In genomic region chr12:1630827-1631591, GRCh38 we compare ENCODE assay signal across 10 cellular contexts. TPM values are rescaled to one million over a fixed set of nuclear protein-coding genes. Genes with fewer than 3 reads are reported as not detected.
DNase-seq lines count a peak whose midpoint lies in the region; ATAC-seq and TF ChIP-seq lines count a peak whose summit lies in the region.
"Had no signal": no experiment of that assay in that cellular context is flagged by ENCODE, and none has a peak within 500 bp of the region (broad histone marks: within the 10 kb centered on the region; RNA-seq: fewer than 3 reads in every experiment).

No MANE protein-coding gene starts in this region.

- no peak overlapping the region for H2BK5ac ChIP-seq in mesendoderm (ENCODE audit: low read length)

- H4K8ac ChIP-seq in mesendoderm (ENCODE audit: low read depth, low read length), result no peak overlapping the region

- H3K9me3 Mint-ChIP-seq in type B pancreatic cell, result no peaks in the 10 kb centered on the region

- peak overlapping the region; percentile 82 for H3K4me3 Mint-ChIP-seq in type B pancreatic cell

- H3K4ac ChIP-seq in mesendoderm (ENCODE audit: low read depth, low read length), result no peak overlapping the region

- H3K79me2 ChIP-seq in mammary epithelial cell (ENCODE audit: insufficient read depth, low read length) (no peaks in the 10 kb centered on the region), mesendoderm (ENCODE audit: control insufficient read depth, insufficient read depth, low read length) (no peaks in the 10 kb centered on the region)

- H3K27ac ChIP-seq in breast epithelium (peak overlapping the region; percentile 53 to 80), mammary epithelial cell (ENCODE audit: insufficient read depth, low read depth, low read length) (no peak overlapping the region), brain microvascular endothelial cell (no peak overlapping the region), mesendoderm (ENCODE audit: low read depth, low read length) (no peak overlapping the region)

- ATAC-seq in GM18519 (IDR thresholded peaks at IDR 0.05; ENCODE audit: low FRiP score, unreplicated experiment), result no peak

- in situ Hi-C loops in mammary epithelial cell (cut with MboI; ENCODE audit: low sequenced_read_pairs in 2 of 2), result loop anchor here (25.0 kb wide), 1 partner anchor 956 kb away; no protein-coding TSS in a partner anchor
- in situ Hi-C loops in brain microvascular endothelial cell (cut with HindIII; ENCODE audit: low pct_ligation_motif_present, low sequenced_read_pairs), result no loop called here

- no peaks in the 10 kb centered on the region for H3K27me3 ChIP-seq in breast epithelium
- H3K27me3 ChIP-seq in mammary epithelial cell (ENCODE audit: insufficient read depth, low read length), result peaks cover 7% of the 10 kb centered on the region
- H3K27me3 ChIP-seq in brain microvascular endothelial cell (replicated peaks), result no peaks in the 10 kb centered on the region
- no peaks in the 10 kb centered on the region for H3K27me3 ChIP-seq in mesendoderm (ENCODE audit: insufficient read depth, low read length, poor library complexity)

- no peak overlapping the region for H2BK120ac ChIP-seq in mesendoderm (ENCODE audit: low read depth, low read length)

- dilution Hi-C loops in mammary epithelial cell (cut with HindIII; ENCODE audit: low sequenced_read_pairs), result loop anchor here (25.0 kb wide), 1 partner anchor 306 kb away; no protein-coding TSS in a partner anchor

- peak overlapping the region; percentile 50 to 80 (median 52) for H3K4me3 ChIP-seq in breast epithelium
- no peak overlapping the region for H3K4me3 ChIP-seq in mammary epithelial cell (replicated peaks in 1 of 3; ENCODE audit: insufficient read depth in 1 of 3, low read depth in 2 of 3, low read length in 3 of 3)
- H3K4me3 ChIP-seq in brain microvascular endothelial cell (ENCODE audit: low read depth, low read length), result no peak overlapping the region
- H3K4me3 ChIP-seq in mesendoderm (ENCODE audit: low read length), result no peak overlapping the region

- no peak overlapping the region for H3K9ac ChIP-seq in mammary epithelial cell (ENCODE audit: insufficient read depth, low read length)
- peak overlapping the region; percentile 49 for H3K9ac ChIP-seq in mesendoderm (ENCODE audit: low read length)

- peaks cover 0 to 4% of the 10 kb centered on the region in 2 donors for H3K4me1 ChIP-seq in breast epithelium
- peaks cover 9% of the 10 kb centered on the region for H3K4me1 ChIP-seq in mammary epithelial cell (ENCODE audit: insufficient read depth, low read length)
- H3K4me1 ChIP-seq in mesendoderm (ENCODE audit: control insufficient read depth, low read depth, low read length), result peaks cover 9% of the 10 kb centered on the region

- H3K36me3 ChIP-seq in breast epithelium (no peaks in the 10 kb centered on the region), mammary epithelial cell (ENCODE audit: insufficient read depth, low read length) (no peaks in the 10 kb centered on the region), brain microvascular endothelial cell (replicated peaks) (no peaks in the 10 kb centered on the region), mesendoderm (ENCODE audit: control insufficient read depth, insufficient read depth, low read length) (no peaks in the 10 kb centered on the region)

- peaks cover 19% of the 10 kb centered on the region for H3K36me3 Mint-ChIP-seq in type B pancreatic cell

- TF ChIP-seq POLR2A in breast epithelium (IDR thresholded peaks at IDR 0.05), result no peak

- BruUV-seq in mammary epithelial cell (replicated peaks; lab: Mats Ljungman, UMichigan), result no TSS peak

- H2AFZ ChIP-seq in mammary epithelial cell (ENCODE audit: low read depth, low read length), result no peak overlapping the region

- H3K27me3 Mint-ChIP-seq in type B pancreatic cell, result peaks cover 82% of the 10 kb centered on the region

- DNase-seq in breast epithelium (ENCODE audit: low spot score in 2 of 2) (no peak), mammary epithelial cell (no peak), brain microvascular endothelial cell (peak; percentile 55), mesendoderm (peak; percentile 80), type B pancreatic cell (ENCODE audit: extremely low spot score, unreplicated experiment) (no peak), cerebellum (ENCODE audit: low spot score) (no peak), superior temporal gyrus (ENCODE audit: extremely low spot score) (no peak)
- DNase-seq: NCI-H1436 treated with DMSO at 0.1 percent for 48 hours had no signal

- WGBS in mammary epithelial cell (ENCODE audit: low coverage, missing lambda C conversion rate), result 53% methylated on average over 22 of the region's 23 CpGs
- no CpG with 5 or more reads among the region's 23 CpGs for WGBS in mesendoderm (ENCODE audit: extremely low coverage, insufficient coverage, low lambda C conversion rate)

- TF ChIP-seq CTCF in breast epithelium (IDR thresholded peaks at IDR 0.05) (no peak), mammary epithelial cell (conservative IDR thresholded peaks at IDR 0.05 in 1 of 2, IDR thresholded peaks at IDR 0.05 in 1 of 2; ENCODE audit: extremely low read depth in 1 of 2, insufficient read depth in 1 of 2, low read depth in 1 of 2, low read length in 2 of 2) (no peak), brain microvascular endothelial cell (IDR thresholded peaks at IDR 0.05; ENCODE audit: low read depth, low read length, missing control alignments) (peak; percentile 50), type B pancreatic cell (conservative IDR thresholded peaks at IDR 0.05) (peak; percentile 49)

- H3K23ac ChIP-seq in mesendoderm (ENCODE audit: low read length), result peak overlapping the region; percentile 3

- no peaks in the 10 kb centered on the region for H4K20me1 ChIP-seq in mammary epithelial cell (ENCODE audit: insufficient read depth, low read length)

- H3K56ac ChIP-seq in mesendoderm (ENCODE audit: low read length), result peak overlapping the region; percentile 75

- peaks cover 16% of the 10 kb centered on the region for H3K4me1 Mint-ChIP-seq in type B pancreatic cell (ENCODE audit: unreplicated experiment)

- no peak overlapping the region for H2BK15ac ChIP-seq in mesendoderm (replicated peaks; ENCODE audit: low read depth)

- CTCF ChIA-PET in mammary epithelial cell (lab: Charles Lee; ENCODE audit: low non-redundant PET), result interaction anchor here (0.6 kb wide), 1 partner anchor 158 kb away, joined by 3 read pairs; no protein-coding TSS in a partner anchor

- no peak overlapping the region for H4K5ac ChIP-seq in mesendoderm (ENCODE audit: low read length)

- intact Hi-C loops in breast epithelium (cut with DNase I; ENCODE audit: low total_unique reads), result no loop called here
- intact Hi-C loops in mammary epithelial cell (cut with micrococcal nuclease), result loop anchor here (10.0 kb wide), 2 partner anchors 654 to 954 kb away; no protein-coding TSS in a partner anchor

- H3K9me3 ChIP-seq in breast epithelium (no peaks in the 10 kb centered on the region), mammary epithelial cell (replicated peaks; ENCODE audit: insufficient read depth, low read length) (no peaks in the 10 kb centered on the region)

- H3K18ac ChIP-seq in mesendoderm (ENCODE audit: low read length), result no peak overlapping the region

- H3K4me2 ChIP-seq in mammary epithelial cell (ENCODE audit: insufficient read depth, low read depth, low read length) (no peak overlapping the region), mesendoderm (ENCODE audit: low read length) (peak overlapping the region; percentile 70)

- H3K79me1 ChIP-seq in mesendoderm (ENCODE audit: low read length), result no peaks in the 10 kb centered on the region

- no peak overlapping the region for H2AK5ac ChIP-seq in mesendoderm (ENCODE audit: low read length)

- H3K27ac Mint-ChIP-seq in type B pancreatic cell, result peak overlapping the region; percentile 50

RNA-seq across cellular contexts. Expression of gene WNT5B, which starts 2.0 kb away (rescaled TPM):
- total RNA-seq in breast epithelium, result 10 to 100 TPM in 1 of 3 donors, 1 to 10 TPM in 2; 3.9 to 11.9 (median 4.0) TPM
- total RNA-seq in mammary epithelial cell, result 10 to 100 TPM in 1 of 2 donors, 1 to 10 TPM in 1; 4.3 to 51.0 TPM
- polyA plus RNA-seq in mammary epithelial cell, result 10.4 TPM
- polyA minus RNA-seq in mammary epithelial cell, result 1.0 TPM
- polyA plus RNA-seq in mesendoderm (2013, experiment 1 of 2), result 4.7 TPM
- polyA plus RNA-seq in mesendoderm (2013, experiment 2 of 2), result 4.9 TPM
- total RNA-seq in type B pancreatic cell (ENCODE audit: low replicate concordance), result 11.3 and 42.9 TPM in 2 replicates
- total RNA-seq in cerebellum, result 4.9 TPM
- total RNA-seq: activated CD8-positive, alpha-beta memory T cell treated with anti-CD3 and anti-CD28 coated beads for 36 hours had no signal

RNA-seq across cellular contexts. Expression of gene FBXL14, which starts 36.6 kb away (rescaled TPM):
- 10 to 100 TPM in 1 of 3 donors, 1 to 10 TPM in 2; 8.2 to 12.9 (median 8.5) TPM for total RNA-seq in breast epithelium
- 10 to 100 TPM in 1 of 2 donors, 1 to 10 TPM in 1; 8.8 to 10.0 TPM for total RNA-seq in mammary epithelial cell
- 6.6 TPM for polyA plus RNA-seq in mammary epithelial cell
- 1.4 TPM for polyA minus RNA-seq in mammary epithelial cell
- polyA plus RNA-seq in mesendoderm (2013, experiment 1 of 2), result 2.8 TPM
- polyA plus RNA-seq in mesendoderm (2013, experiment 2 of 2), result 2.9 TPM
- 16.7 and 28.8 TPM in 2 replicates for total RNA-seq in type B pancreatic cell (ENCODE audit: low replicate concordance)
- 17.2 TPM for total RNA-seq in cerebellum

RNA-seq across cellular contexts. Expression of gene ADIPOR2, which starts 59.9 kb away (rescaled TPM):
- total RNA-seq in breast epithelium, result 10 to 100 TPM; 44.3 to 58.2 (median 48.8) TPM
- total RNA-seq in mammary epithelial cell, result 10 to 100 TPM; 46.7 to 73.0 TPM
- 35.8 TPM for polyA plus RNA-seq in mammary epithelial cell
- polyA minus RNA-seq in mammary epithelial cell, result 48.8 TPM
- 26.7 TPM for polyA plus RNA-seq in mesendoderm (2013, experiment 1 of 2)
- 26.7 TPM for polyA plus RNA-seq in mesendoderm (2013, experiment 2 of 2)
- total RNA-seq in type B pancreatic cell (ENCODE audit: low replicate concordance), result 49.2 and 103 TPM in 2 replicates
- 33.8 TPM for total RNA-seq in cerebellum

Comparison
In these comparisons a context has a peak if more than half of its experiments do, and no peak if none do; other contexts are left out.
1. H3K27ac ChIP-seq: peak in breast epithelium (2 of 2); none in mammary epithelial cell (single experiment), brain microvascular endothelial cell (single experiment) and mesendoderm (single experiment).
2. H3K4me3 ChIP-seq: peak in breast epithelium (3 of 3); none in mammary epithelial cell (0 of 3), brain microvascular endothelial cell (single experiment) and mesendoderm (single experiment).
3. DNase-seq: peak in brain microvascular endothelial cell (single experiment) and mesendoderm (single experiment); none in breast epithelium (0 of 2), mammary epithelial cell (single experiment), type B pancreatic cell (single experiment), cerebellum (single experiment) and superior temporal gyrus (single experiment).
4. CTCF ChIP-seq: peak in brain microvascular endothelial cell (single experiment) and type B pancreatic cell (single experiment); none in breast epithelium (0 of 3) and mammary epithelial cell (0 of 2).